ENCODE assay signal across 1 cellular context in the genomic region with DNA sequence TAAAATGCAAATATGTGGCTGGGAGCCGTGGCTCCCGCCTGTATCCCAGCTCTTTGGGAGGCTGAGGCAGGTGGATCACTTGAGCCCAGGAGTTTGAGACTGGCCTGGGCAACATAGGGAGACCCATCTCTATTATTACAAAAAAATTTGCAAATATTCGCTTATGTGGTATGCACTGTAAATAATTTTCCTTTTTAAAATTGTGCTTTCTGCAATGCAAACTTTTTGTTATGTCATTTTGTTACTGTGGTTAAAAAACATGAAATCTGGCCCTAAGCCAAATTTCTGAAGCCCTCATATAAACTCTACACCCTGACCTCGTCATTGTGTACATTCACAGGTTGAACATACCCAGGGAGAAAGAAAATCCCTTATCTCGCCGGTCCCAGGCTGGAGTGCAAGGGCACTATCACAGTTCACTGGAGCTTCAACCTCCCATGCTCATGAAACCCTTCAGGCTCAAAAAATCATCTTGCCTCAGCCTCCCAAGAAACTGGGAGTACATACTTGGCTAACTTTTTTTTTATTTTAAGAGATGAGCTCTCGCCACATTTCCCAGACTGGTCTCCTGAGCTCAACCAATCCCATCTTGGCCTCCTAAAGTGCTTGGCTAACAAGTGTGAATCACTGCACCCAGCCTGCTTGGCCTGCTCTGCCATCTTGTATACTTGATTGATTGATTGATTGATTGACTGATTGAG.
TF ChIP-seq lines count a peak whose summit lies in the region.

No MANE protein-coding gene starts in this region.

TF ChIP-seq in HepG2, 621 proteins besides CTCF, POLR2A, EP300 and RAD21 (continued from another document and continues in another):
- TF ChIP-seq ZNF281 (CRISPR knock-in tag; IDR thresholded peaks at IDR 0.05; ENCODE audit: borderline replicate concordance), result 0 out of 2 replicates have a peak, but pooled peaks have one; percentile 9
- TF ChIP-seq, protein P1, sequence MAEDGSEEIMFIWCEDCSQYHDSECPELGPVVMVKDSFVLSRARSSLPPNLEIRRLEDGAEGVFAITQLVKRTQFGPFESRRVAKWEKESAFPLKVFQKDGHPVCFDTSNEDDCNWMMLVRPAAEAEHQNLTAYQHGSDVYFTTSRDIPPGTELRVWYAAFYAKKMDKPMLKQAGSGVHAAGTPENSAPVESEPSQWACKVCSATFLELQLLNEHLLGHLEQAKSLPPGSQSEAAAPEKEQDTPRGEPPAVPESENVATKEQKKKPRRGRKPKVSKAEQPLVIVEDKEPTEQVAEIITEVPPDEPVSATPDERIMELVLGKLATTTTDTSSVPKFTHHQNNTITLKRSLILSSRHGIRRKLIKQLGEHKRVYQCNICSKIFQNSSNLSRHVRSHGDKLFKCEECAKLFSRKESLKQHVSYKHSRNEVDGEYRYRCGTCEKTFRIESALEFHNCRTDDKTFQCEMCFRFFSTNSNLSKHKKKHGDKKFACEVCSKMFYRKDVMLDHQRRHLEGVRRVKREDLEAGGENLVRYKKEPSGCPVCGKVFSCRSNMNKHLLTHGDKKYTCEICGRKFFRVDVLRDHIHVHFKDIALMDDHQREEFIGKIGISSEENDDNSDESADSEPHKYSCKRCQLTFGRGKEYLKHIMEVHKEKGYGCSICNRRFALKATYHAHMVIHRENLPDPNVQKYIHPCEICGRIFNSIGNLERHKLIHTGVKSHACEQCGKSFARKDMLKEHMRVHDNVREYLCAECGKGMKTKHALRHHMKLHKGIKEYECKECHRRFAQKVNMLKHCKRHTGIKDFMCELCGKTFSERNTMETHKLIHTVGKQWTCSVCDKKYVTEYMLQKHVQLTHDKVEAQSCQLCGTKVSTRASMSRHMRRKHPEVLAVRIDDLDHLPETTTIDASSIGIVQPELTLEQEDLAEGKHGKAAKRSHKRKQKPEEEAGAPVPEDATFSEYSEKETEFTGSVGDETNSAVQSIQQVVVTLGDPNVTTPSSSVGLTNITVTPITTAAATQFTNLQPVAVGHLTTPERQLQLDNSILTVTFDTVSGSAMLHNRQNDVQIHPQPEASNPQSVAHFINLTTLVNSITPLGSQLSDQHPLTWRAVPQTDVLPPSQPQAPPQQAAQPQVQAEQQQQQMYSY (CRISPR knock-in tag; IDR thresholded peaks at IDR 0.05), result no peak
- TF ChIP-seq ZNF496 (CRISPR knock-in tag; IDR thresholded peaks at IDR 0.05; ENCODE audit: insufficient replicate concordance), result no peak
- TF ChIP-seq ZNF543 (CRISPR knock-in tag; IDR thresholded peaks at IDR 0.05), result 0 out of 2 replicates have a peak, but pooled peaks have one; percentile 61
- TF ChIP-seq FOXC1 (CRISPR knock-in tag; IDR thresholded peaks at IDR 0.05; ENCODE audit: borderline replicate concordance), result no peak
- TF ChIP-seq AHR (CRISPR knock-in tag; IDR thresholded peaks at IDR 0.05), result no peak
- TF ChIP-seq STAT6 (CRISPR knock-in tag; IDR thresholded peaks at IDR 0.05; ENCODE audit: borderline replicate concordance), result no peak
- peak; percentile 81; the same call in 1 of the 2 replicates for TF ChIP-seq TOE1 (CRISPR knock-in tag; IDR thresholded peaks at IDR 0.05)
- TF ChIP-seq KDM6A (CRISPR knock-in tag; IDR thresholded peaks at IDR 0.05; ENCODE audit: low read depth), result peak; percentile 72
- no peak for TF ChIP-seq ZKSCAN8 (CRISPR knock-in tag; IDR thresholded peaks at IDR 0.05; ENCODE audit: borderline replicate concordance)
- TF ChIP-seq MLLT10 (CRISPR knock-in tag; IDR thresholded peaks at IDR 0.05), result no peak
- no peak for TF ChIP-seq ATF4 (CRISPR knock-in tag; IDR thresholded peaks at IDR 0.05)
- TF ChIP-seq ZNF225 (CRISPR knock-in tag; IDR thresholded peaks at IDR 0.05), result no peak
- TF ChIP-seq ZBTB42 (CRISPR knock-in tag; IDR thresholded peaks at IDR 0.05), result no peak
- TF ChIP-seq FUBP1 (CRISPR knock-in tag; IDR thresholded peaks at IDR 0.05; ENCODE audit: borderline replicate concordance), result no peak
- no peak for TF ChIP-seq SUZ12 (IDR thresholded peaks at IDR 0.05; ENCODE audit: low read depth, low read length)
- 0 out of 2 replicates have a peak, but pooled peaks have one; percentile 56 for TF ChIP-seq SRY (CRISPR knock-in tag; IDR thresholded peaks at IDR 0.05)
- TF ChIP-seq ISL2 (CRISPR knock-in tag; IDR thresholded peaks at IDR 0.05), result no peak; the same call in 1 of the 2 replicates
- TF ChIP-seq KDM3A (CRISPR knock-in tag; IDR thresholded peaks at IDR 0.05; ENCODE audit: low read depth), result 0 out of 2 replicates have a peak, but pooled peaks have one; percentile 19
- no peak for TF ChIP-seq EEA1 (CRISPR knock-in tag; IDR thresholded peaks at IDR 0.05; ENCODE audit: borderline replicate concordance)
- TF ChIP-seq ZNF816 (CRISPR knock-in tag; IDR thresholded peaks at IDR 0.05; ENCODE audit: borderline replicate concordance), result no peak; the same call in 1 of the 2 replicates
- no peak for TF ChIP-seq CCDC6 (CRISPR knock-in tag; IDR thresholded peaks at IDR 0.05)
- TF ChIP-seq NFIB (CRISPR knock-in tag; IDR thresholded peaks at IDR 0.05; ENCODE audit: borderline replicate concordance), result peak; percentile 91; the same call in 1 of the 2 replicates
- TF ChIP-seq ZNF615 (CRISPR knock-in tag; IDR thresholded peaks at IDR 0.05; ENCODE audit: borderline replicate concordance), result no peak
- peak; percentile 98 for TF ChIP-seq SNAI1 (CRISPR knock-in tag; IDR thresholded peaks at IDR 0.05; ENCODE audit: borderline replicate concordance)
- 0 out of 2 replicates have a peak, but pooled peaks have one; percentile 26 for TF ChIP-seq KDM4B (CRISPR knock-in tag; IDR thresholded peaks at IDR 0.05)
- TF ChIP-seq, protein P2, sequence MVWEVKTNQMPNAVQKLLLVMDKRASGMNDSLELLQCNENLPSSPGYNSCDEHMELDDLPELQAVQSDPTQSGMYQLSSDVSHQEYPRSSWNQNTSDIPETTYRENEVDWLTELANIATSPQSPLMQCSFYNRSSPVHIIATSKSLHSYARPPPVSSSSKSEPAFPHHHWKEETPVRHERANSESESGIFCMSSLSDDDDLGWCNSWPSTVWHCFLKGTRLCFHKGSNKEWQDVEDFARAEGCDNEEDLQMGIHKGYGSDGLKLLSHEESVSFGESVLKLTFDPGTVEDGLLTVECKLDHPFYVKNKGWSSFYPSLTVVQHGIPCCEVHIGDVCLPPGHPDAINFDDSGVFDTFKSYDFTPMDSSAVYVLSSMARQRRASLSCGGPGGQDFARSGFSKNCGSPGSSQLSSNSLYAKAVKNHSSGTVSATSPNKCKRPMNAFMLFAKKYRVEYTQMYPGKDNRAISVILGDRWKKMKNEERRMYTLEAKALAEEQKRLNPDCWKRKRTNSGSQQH (CRISPR knock-in tag; IDR thresholded peaks at IDR 0.05; ENCODE audit: low read depth), result peak; percentile 79; the same call in 1 of the 2 replicates
- TF ChIP-seq, protein P3, sequence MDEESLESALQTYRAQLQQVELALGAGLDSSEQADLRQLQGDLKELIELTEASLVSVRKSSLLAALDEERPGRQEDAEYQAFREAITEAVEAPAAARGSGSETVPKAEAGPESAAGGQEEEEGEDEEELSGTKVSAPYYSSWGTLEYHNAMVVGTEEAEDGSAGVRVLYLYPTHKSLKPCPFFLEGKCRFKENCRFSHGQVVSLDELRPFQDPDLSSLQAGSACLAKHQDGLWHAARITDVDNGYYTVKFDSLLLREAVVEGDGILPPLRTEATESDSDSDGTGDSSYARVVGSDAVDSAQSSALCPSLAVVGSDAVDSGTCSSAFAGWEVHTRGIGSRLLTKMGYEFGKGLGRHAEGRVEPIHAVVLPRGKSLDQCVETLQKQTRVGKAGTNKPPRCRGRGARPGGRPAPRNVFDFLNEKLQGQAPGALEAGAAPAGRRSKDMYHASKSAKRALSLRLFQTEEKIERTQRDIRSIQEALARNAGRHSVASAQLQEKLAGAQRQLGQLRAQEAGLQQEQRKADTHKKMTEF (CRISPR knock-in tag; IDR thresholded peaks at IDR 0.05), result peak; percentile 63; the same call in 1 of the 2 replicates
- no peak for TF ChIP-seq CC2D1A (CRISPR knock-in tag; IDR thresholded peaks at IDR 0.05)
- no peak for TF ChIP-seq HOXA7 (CRISPR knock-in tag; IDR thresholded peaks at IDR 0.05)
- TF ChIP-seq RNF2 (conservative IDR thresholded peaks at IDR 0.05; ENCODE audit: low read depth), result no peak
- no peak for TF ChIP-seq NFKB2 (CRISPR knock-in tag; IDR thresholded peaks at IDR 0.05; ENCODE audit: borderline replicate concordance)
- TF ChIP-seq ZNF10 (CRISPR knock-in tag; IDR thresholded peaks at IDR 0.05; ENCODE audit: borderline replicate concordance, low read depth), result no peak
- TF ChIP-seq, protein P4, sequence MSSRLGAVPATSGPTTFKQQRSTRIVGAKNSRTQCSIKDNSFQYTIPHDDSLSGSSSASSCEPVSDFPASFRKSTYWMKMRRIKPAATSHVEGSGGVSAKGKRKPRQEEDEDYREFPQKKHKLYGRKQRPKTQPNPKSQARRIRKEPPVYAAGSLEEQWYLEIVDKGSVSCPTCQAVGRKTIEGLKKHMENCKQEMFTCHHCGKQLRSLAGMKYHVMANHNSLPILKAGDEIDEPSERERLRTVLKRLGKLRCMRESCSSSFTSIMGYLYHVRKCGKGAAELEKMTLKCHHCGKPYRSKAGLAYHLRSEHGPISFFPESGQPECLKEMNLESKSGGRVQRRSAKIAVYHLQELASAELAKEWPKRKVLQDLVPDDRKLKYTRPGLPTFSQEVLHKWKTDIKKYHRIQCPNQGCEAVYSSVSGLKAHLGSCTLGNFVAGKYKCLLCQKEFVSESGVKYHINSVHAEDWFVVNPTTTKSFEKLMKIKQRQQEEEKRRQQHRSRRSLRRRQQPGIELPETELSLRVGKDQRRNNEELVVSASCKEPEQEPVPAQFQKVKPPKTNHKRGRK (CRISPR knock-in tag; IDR thresholded peaks at IDR 0.05), result no peak
- no peak for TF ChIP-seq ZBTB38 (CRISPR knock-in tag; IDR thresholded peaks at IDR 0.05)
- no peak for TF ChIP-seq KAT7 (CRISPR knock-in tag; IDR thresholded peaks at IDR 0.05; ENCODE audit: borderline replicate concordance)
- TF ChIP-seq LCORL (IDR thresholded peaks at IDR 0.05), result peak; percentile 99
- TF ChIP-seq LCORL (CRISPR knock-in tag; IDR thresholded peaks at IDR 0.05), result peak; percentile 72; the same call in 1 of the 2 replicates
- TF ChIP-seq ZNF878 (CRISPR knock-in tag; IDR thresholded peaks at IDR 0.05), result 0 out of 2 replicates have a peak, but pooled peaks have one; percentile 29
- TF ChIP-seq SIX1 (CRISPR knock-in tag; IDR thresholded peaks at IDR 0.05; ENCODE audit: borderline replicate concordance), result peak; percentile 53; the same call in 1 of the 2 replicates
- peak; percentile 74; the same call in 1 of the 2 replicates for TF ChIP-seq ZNF761 (CRISPR knock-in tag; conservative IDR thresholded peaks at IDR 0.05)
- 0 out of 2 replicates have a peak, but pooled peaks have one; percentile 65 for TF ChIP-seq ZNF709 (CRISPR knock-in tag; IDR thresholded peaks at IDR 0.05)
- no peak for TF ChIP-seq ZFAT (CRISPR knock-in tag; conservative IDR thresholded peaks at IDR 0.05)
- TF ChIP-seq ERF (CRISPR knock-in tag; IDR thresholded peaks at IDR 0.05), result peak; percentile 58; the same call in 1 of the 2 replicates
- no peak for TF ChIP-seq RBM39 (IDR thresholded peaks at IDR 0.05; ENCODE audit: low read depth, low read length, poor library complexity, severe bottlenecking)
- no peak for TF ChIP-seq TMF1 (CRISPR knock-in tag; IDR thresholded peaks at IDR 0.05; ENCODE audit: low read depth)
